In the genomic region with DNA sequence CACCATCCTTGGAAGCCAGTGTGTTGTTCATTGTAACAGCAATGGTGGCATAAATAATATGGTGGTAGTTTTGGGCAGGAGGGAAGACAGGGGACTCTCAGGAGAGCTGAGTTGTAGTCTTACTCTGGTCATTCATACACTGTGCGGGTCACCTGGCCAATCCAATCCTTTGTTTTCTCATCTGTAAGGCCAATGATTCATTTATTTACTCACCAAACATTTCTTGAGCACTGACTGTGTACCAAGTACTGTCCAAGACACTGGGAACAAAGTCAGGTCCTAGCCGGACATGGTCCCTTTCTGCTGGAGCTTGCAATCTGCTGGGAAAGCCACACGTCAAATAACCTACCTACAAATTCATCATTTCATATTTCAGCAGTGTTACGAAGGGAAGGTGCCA, we compare ENCODE assay signal across 20 cellular contexts.
DNase-seq lines count a peak whose midpoint lies in the region; ATAC-seq, FAIRE-seq and TF ChIP-seq lines count a peak whose summit lies in the region.
"Had no signal": no experiment of that assay in that cellular context is flagged by ENCODE, and none has a peak within 500 bp of the region (broad histone marks: within the 10 kb centered on the region; RNA-seq: fewer than 3 reads in every experiment).

No MANE protein-coding gene starts in this region.

- DNase-seq in natural killer cell treated with Interleukin-12 subunit alpha and Interleukin-12 subunit beta and Interleukin-15 and Interleukin-18, amount 100 ng/mL, for 72 hours (ENCODE audit: low spot score): peak; percentile 2
- DNase-seq in natural killer cell (no peak), HTR-8/SVneo (ENCODE audit: insufficient read length, low spot score) (no peak), trophoblast cell (no peak), frontal cortex (ENCODE audit: low spot score in 2 of 2) (no peak), KBM-7 (no peak)
- no peak for DNase-seq in central memory CD4-positive, alpha-beta T cell
- DNase-seq: 8988T; C1 segment of cervical spinal cord; Calu3; CD4-positive, alpha-beta memory T cell; COR-L47; DMS79; EL; GDM1; H9 had no signal

- FAIRE-seq in HTR-8/SVneo (lab: Jason Lieb, UNC) (peak; percentile 49), frontal cortex (lab: Jason Lieb, UNC) (no peak)
- FAIRE-seq: GM12878, GM19239 had no signal

- no peaks in the 10 kb centered on the region for H3K4me1 Mint-ChIP-seq in natural killer cell treated with Interleukin-12 subunit alpha and Interleukin-12 subunit beta and Interleukin-15 and Interleukin-18, amount 100 ng/mL, for 72 hours (ENCODE audit: low read depth in 2 of 2)
- no peaks in the 10 kb centered on the region for H3K4me1 Mint-ChIP-seq in natural killer cell
- H3K4me1 Mint-ChIP-seq: CD4-positive, alpha-beta memory T cell; GM23338 had no signal

- peaks cover 13 to 24% of the 10 kb centered on the region in 2 donors for H3K27me3 Mint-ChIP-seq in natural killer cell treated with Interleukin-12 subunit alpha and Interleukin-12 subunit beta and Interleukin-15 and Interleukin-18, amount 100 ng/mL, for 72 hours
- peaks cover 0 to 13% of the 10 kb centered on the region in 2 donors for H3K27me3 Mint-ChIP-seq in natural killer cell (ENCODE audit: low read depth in 2 of 2)

- no peak overlapping the region for H2BK12ac ChIP-seq in trophoblast cell (ENCODE audit: low read length)

- no peak overlapping the region for H3K4me3 ChIP-seq in trophoblast cell (ENCODE audit: low read depth, low read length)
- H3K4me3 ChIP-seq: GM12878, GM23338 had no signal

- H3K79me2 ChIP-seq in trophoblast cell (ENCODE audit: control insufficient read depth, insufficient read depth, low read length, poor library complexity): no peaks in the 10 kb centered on the region

- no peak overlapping the region for H2BK5ac ChIP-seq in trophoblast cell (ENCODE audit: low read depth, low read length, poor library complexity)

- peak overlapping the region; percentile 64 for H3K23ac ChIP-seq in trophoblast cell (ENCODE audit: low read length)

- no peaks in the 10 kb centered on the region for H3K36me3 Mint-ChIP-seq in natural killer cell treated with Interleukin-12 subunit alpha and Interleukin-12 subunit beta and Interleukin-15 and Interleukin-18, amount 100 ng/mL, for 72 hours
- no peaks in the 10 kb centered on the region for H3K36me3 Mint-ChIP-seq in natural killer cell
- H3K36me3 Mint-ChIP-seq: CD4-positive, alpha-beta memory T cell had no signal

- H4K91ac ChIP-seq in trophoblast cell (ENCODE audit: low read depth, low read length): no peak overlapping the region

- H3K18ac ChIP-seq in trophoblast cell (ENCODE audit: low read length): no peak overlapping the region

- no peak overlapping the region for H4K8ac ChIP-seq in trophoblast cell (ENCODE audit: low read depth, low read length)

- in situ Hi-C loops in KBM-7 (cut with MboI; ENCODE audit: low pct_unique_long_range_greater_than_20kb, low sequenced_read_pairs): no loop called here

- H3K27ac ChIP-seq in trophoblast cell (ENCODE audit: low read depth, low read length): no peak overlapping the region

- no peaks in the 10 kb centered on the region for H3K79me1 ChIP-seq in trophoblast cell (ENCODE audit: low read length)

- H3K9me3 Mint-ChIP-seq in natural killer cell treated with Interleukin-12 subunit alpha and Interleukin-12 subunit beta and Interleukin-15 and Interleukin-18, amount 100 ng/mL, for 72 hours: no peaks in the 10 kb centered on the region
- H3K9me3 Mint-ChIP-seq in natural killer cell: peaks cover 0 to 3% of the 10 kb centered on the region in 2 donors
- H3K9me3 Mint-ChIP-seq: GM23338 had no signal

- ATAC-seq in natural killer cell treated with Interleukin-12 subunit alpha and Interleukin-12 subunit beta and Interleukin-15 and Interleukin-18, amount 100 ng/mL, for 72 hours: no peak
- no peak for ATAC-seq in natural killer cell
- ATAC-seq: GM12878, GM23338, HCT116 had no signal

- no peak overlapping the region for H2AK5ac ChIP-seq in trophoblast cell (ENCODE audit: low read length)

- no peak overlapping the region for H3K4me2 ChIP-seq in trophoblast cell (ENCODE audit: low read length)
- H3K4me2 ChIP-seq: GM23338 had no signal

- H3K9ac ChIP-seq in trophoblast cell (ENCODE audit: low read length): no peak overlapping the region

- no CpG with 5 or more reads among the region's 4 CpGs for WGBS in trophoblast cell (ENCODE audit: extremely low coverage, insufficient coverage, insufficient read length)

- no peak overlapping the region for H3K4me3 Mint-ChIP-seq in natural killer cell treated with Interleukin-12 subunit alpha and Interleukin-12 subunit beta and Interleukin-15 and Interleukin-18, amount 100 ng/mL, for 72 hours
- no peak overlapping the region for H3K4me3 Mint-ChIP-seq in natural killer cell
- H3K4me3 Mint-ChIP-seq: CD4-positive, alpha-beta memory T cell; GM23338; H9 had no signal

- H3K9me3 ChIP-seq in trophoblast cell (ENCODE audit: insufficient read depth, low read depth, low read length): peaks cover 1% of the 10 kb centered on the region

- H4K12ac ChIP-seq in trophoblast cell (ENCODE audit: low read depth, low read length): no peak overlapping the region

- H3K36me3 ChIP-seq in trophoblast cell (ENCODE audit: control insufficient read depth in 1 of 2, insufficient read depth in 2 of 2, low read length in 2 of 2): no peaks in the 10 kb centered on the region

- intact Hi-C loops in natural killer cell (cut with micrococcal nuclease): no loop called here

- peaks cover 0 to 7% of the 10 kb centered on the region in 2 experiments for H3K4me1 ChIP-seq in trophoblast cell (ENCODE audit: control insufficient read depth in 1 of 2, insufficient read depth in 2 of 2, low read length in 2 of 2)

- no peak overlapping the region for H3K4ac ChIP-seq in trophoblast cell (ENCODE audit: low read depth, low read length)

- H2BK120ac ChIP-seq in trophoblast cell (ENCODE audit: insufficient read depth, low read length, poor library complexity): no peak overlapping the region

- no peak overlapping the region for H3K14ac ChIP-seq in trophoblast cell (ENCODE audit: low read length)

- H3K27me3 ChIP-seq in trophoblast cell (ENCODE audit: insufficient read depth, low read length): no peaks in the 10 kb centered on the region

- no peak overlapping the region for H2AFZ ChIP-seq in trophoblast cell (ENCODE audit: insufficient read depth, low read length, poor library complexity)
- H2AFZ ChIP-seq: GM23338 had no signal

- no peak overlapping the region for H3K27ac Mint-ChIP-seq in natural killer cell treated with Interleukin-12 subunit alpha and Interleukin-12 subunit beta and Interleukin-15 and Interleukin-18, amount 100 ng/mL, for 72 hours
- H3K27ac Mint-ChIP-seq in natural killer cell: no peak overlapping the region
- H3K27ac Mint-ChIP-seq: CD4-positive, alpha-beta memory T cell; GM23338; H9 had no signal

- TF ChIP-seq CTCF in natural killer cell (IDR thresholded peaks at IDR 0.05): no peak
